ENCODE assay signal across 15 cellular contexts in the genomic region with DNA sequence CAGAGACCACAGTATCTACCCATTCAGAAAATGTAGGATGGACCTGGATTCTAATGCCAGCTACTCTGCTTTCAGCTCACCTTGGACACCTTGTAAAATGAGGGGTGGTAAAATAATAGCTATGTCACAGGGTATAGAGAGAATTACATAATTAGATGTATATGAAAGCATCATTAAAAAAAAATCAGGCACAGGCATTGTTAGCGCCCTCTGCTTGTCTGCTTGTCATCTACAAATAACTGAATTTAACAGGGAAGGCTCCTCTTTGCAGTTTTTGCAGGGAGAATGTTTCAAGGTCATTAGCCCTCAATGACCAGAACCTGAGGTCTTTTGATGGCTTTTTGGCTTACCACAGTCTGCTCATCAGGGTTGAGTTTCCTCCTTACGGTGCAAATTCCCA. TPM values are rescaled to one million over a fixed set of nuclear protein-coding genes. Genes with fewer than 3 reads are reported as not detected.
DNase-seq lines count a peak whose midpoint lies in the region; ATAC-seq and TF ChIP-seq lines count a peak whose summit lies in the region.
"Had no signal": no experiment of that assay in that cellular context is flagged by ENCODE, and none has a peak within 500 bp of the region (broad histone marks: within the 10 kb centered on the region; RNA-seq: fewer than 3 reads in every experiment).

No MANE protein-coding gene starts in this region.

- peaks cover 81% of the 10 kb centered on the region for H3K4me1 Mint-ChIP-seq in stimulated activated memory B cell treated with anti-CD40 and anti-IgM and Interleukin-4, amounts not matched to agents 10 μg/mL and 1 μg/mL and 100 μg/mL, for 72 hours

- no peaks in the 10 kb centered on the region for H3K27me3 Mint-ChIP-seq in stimulated activated memory B cell treated with anti-CD40 and anti-IgM and Interleukin-4, amounts not matched to agents 10 μg/mL and 1 μg/mL and 100 μg/mL, for 72 hours
- H3K27me3 Mint-ChIP-seq: naive thymus-derived CD8-positive, alpha-beta T cell had no signal

- peak overlapping the region; percentile 53 for H3K27ac Mint-ChIP-seq in stimulated activated memory B cell treated with anti-CD40 and anti-IgM and Interleukin-4, amounts not matched to agents 10 μg/mL and 1 μg/mL and 100 μg/mL, for 72 hours

- H3K36me3 ChIP-seq in OCI-LY3 (replicated peaks; ENCODE audit: low read depth, low read length) (peaks cover 39% of the 10 kb centered on the region), suprapubic skin (peaks cover 84% of the 10 kb centered on the region)

- H3K27ac ChIP-seq in OCI-LY3 (ENCODE audit: low read length) (no peak overlapping the region), suprapubic skin (no peak overlapping the region)
- H3K27ac ChIP-seq: testis had no signal

- H3K4me2 ChIP-seq in OCI-LY3 (ENCODE audit: low read length), result no peak overlapping the region

- DNase-seq in NCI-H2171 treated with DMSO at 0.1 percent for 48 hours (lab: John Stamatoyannopoulos, UW) (peak; percentile 13), NCI-H2171 (lab: John Stamatoyannopoulos, UW) (no peak), choroid plexus epithelial cell (ENCODE audit: low read depth) (no peak), Right ventricle myocardium inferior (ENCODE audit: missing footprints) (no peak), suprapubic skin (ENCODE audit: low spot score in 2 of 2) (no peak)
- DNase-seq in activated CD4-positive, alpha-beta T cell treated with anti-CD3 and anti-CD28 coated beads, Interleukin-2, amount 50 U/mL, for 1 hour, result no peak
- DNase-seq: activated gamma-delta T cell; left ventricle myocardium superior; naive thymus-derived CD8-positive, alpha-beta T cell; NCI-H1105 treated with DMSO at 0.1 percent for 48 hours; testis had no signal

- H3K4me3 ChIP-seq in OCI-LY3 (ENCODE audit: low read length), result no peak overlapping the region
- H3K4me3 ChIP-seq in choroid plexus epithelial cell (ENCODE audit: low read depth, low read length), result no peak overlapping the region
- no peak overlapping the region for H3K4me3 ChIP-seq in suprapubic skin
- H3K4me3 ChIP-seq: SK-N-MC, testis had no signal

- TF ChIP-seq CTCF in OCI-LY3 (IDR thresholded peaks at IDR 0.05; ENCODE audit: low read depth, low read length), result peak; percentile 37; the same call in 1 of the 2 replicates
- peak; percentile 48 for TF ChIP-seq CTCF in choroid plexus epithelial cell (conservative IDR thresholded peaks at IDR 0.05; ENCODE audit: low read depth, low read length)
- TF ChIP-seq CTCF in suprapubic skin (IDR thresholded peaks at IDR 0.05), result no peak

- H3K9me3 ChIP-seq in OCI-LY3 (ENCODE audit: insufficient read depth, low read length), result no peaks in the 10 kb centered on the region
- no peaks in the 10 kb centered on the region for H3K9me3 ChIP-seq in suprapubic skin
- H3K9me3 ChIP-seq: testis had no signal

- no peak for TF ChIP-seq POLR2A in suprapubic skin (IDR thresholded peaks at IDR 0.05)

- H2AFZ ChIP-seq in OCI-LY3 (ENCODE audit: low read depth, low read length), result no peak overlapping the region

- H3K36me3 Mint-ChIP-seq in stimulated activated memory B cell treated with anti-CD40 and anti-IgM and Interleukin-4, amounts not matched to agents 10 μg/mL and 1 μg/mL and 100 μg/mL, for 72 hours, result peaks cover 61% of the 10 kb centered on the region

- intact Hi-C loops in Right ventricle myocardium inferior (cut with DNase I), result no loop called here

- no peaks in the 10 kb centered on the region for H3K79me2 ChIP-seq in OCI-LY3 (ENCODE audit: low read length)

- H3K4me1 ChIP-seq in OCI-LY3 (ENCODE audit: low read length), result peaks cover 31% of the 10 kb centered on the region
- H3K4me1 ChIP-seq in suprapubic skin, result no peaks in the 10 kb centered on the region

- H3K9me3 Mint-ChIP-seq in stimulated activated memory B cell treated with anti-CD40 and anti-IgM and Interleukin-4, amounts not matched to agents 10 μg/mL and 1 μg/mL and 100 μg/mL, for 72 hours, result no peaks in the 10 kb centered on the region
- H3K9me3 Mint-ChIP-seq: naive thymus-derived CD8-positive, alpha-beta T cell had no signal

- 92% methylated on average over 2 of the region's 2 CpGs for WGBS in suprapubic skin

- no peaks in the 10 kb centered on the region for H3K27me3 ChIP-seq in OCI-LY3 (ENCODE audit: low read depth, low read length)
- H3K27me3 ChIP-seq in suprapubic skin, result no peaks in the 10 kb centered on the region
- H3K27me3 ChIP-seq: testis had no signal

- H3K9ac ChIP-seq in OCI-LY3 (ENCODE audit: low read length), result no peak overlapping the region

- H3K4me3 Mint-ChIP-seq in stimulated activated memory B cell treated with anti-CD40 and anti-IgM and Interleukin-4, amounts not matched to agents 10 μg/mL and 1 μg/mL and 100 μg/mL, for 72 hours, result no peak overlapping the region
- H3K4me3 Mint-ChIP-seq: naive thymus-derived CD8-positive, alpha-beta T cell had no signal

- no peak for ATAC-seq in stimulated activated memory B cell treated with anti-CD40 and anti-IgM and Interleukin-4, amounts not matched to agents 10 μg/mL and 1 μg/mL and 100 μg/mL, for 72 hours
- ATAC-seq in Right ventricle myocardium inferior, result no peak
- ATAC-seq: left ventricle myocardium superior; naive thymus-derived CD8-positive, alpha-beta T cell had no signal

- no peaks in the 10 kb centered on the region for H4K20me1 ChIP-seq in OCI-LY3 (ENCODE audit: insufficient read depth, low read length)

- TF ChIP-seq EP300 in suprapubic skin (IDR thresholded peaks at IDR 0.05), result no peak

RNA-seq across cellular contexts. Expression of gene GPR21, which starts 58.0 kb away (rescaled TPM):
- 0.49 TPM for total RNA-seq in Right ventricle myocardium inferior
- 1 to 10 TPM in 3 of 4 donors, not detected in 1; 1.0 to 4.7 (median 1.0) TPM for total RNA-seq in suprapubic skin
- total RNA-seq: A172 had no signal

Comparison
In these comparisons a context has a peak if more than half of its experiments do, and no peak if none do; other contexts are left out.
1. CTCF ChIP-seq: peak in OCI-LY3 (single experiment) and choroid plexus epithelial cell (single experiment); none in suprapubic skin (0 of 2).